ENCODE assay signal across 1 cellular context in the genomic region with DNA sequence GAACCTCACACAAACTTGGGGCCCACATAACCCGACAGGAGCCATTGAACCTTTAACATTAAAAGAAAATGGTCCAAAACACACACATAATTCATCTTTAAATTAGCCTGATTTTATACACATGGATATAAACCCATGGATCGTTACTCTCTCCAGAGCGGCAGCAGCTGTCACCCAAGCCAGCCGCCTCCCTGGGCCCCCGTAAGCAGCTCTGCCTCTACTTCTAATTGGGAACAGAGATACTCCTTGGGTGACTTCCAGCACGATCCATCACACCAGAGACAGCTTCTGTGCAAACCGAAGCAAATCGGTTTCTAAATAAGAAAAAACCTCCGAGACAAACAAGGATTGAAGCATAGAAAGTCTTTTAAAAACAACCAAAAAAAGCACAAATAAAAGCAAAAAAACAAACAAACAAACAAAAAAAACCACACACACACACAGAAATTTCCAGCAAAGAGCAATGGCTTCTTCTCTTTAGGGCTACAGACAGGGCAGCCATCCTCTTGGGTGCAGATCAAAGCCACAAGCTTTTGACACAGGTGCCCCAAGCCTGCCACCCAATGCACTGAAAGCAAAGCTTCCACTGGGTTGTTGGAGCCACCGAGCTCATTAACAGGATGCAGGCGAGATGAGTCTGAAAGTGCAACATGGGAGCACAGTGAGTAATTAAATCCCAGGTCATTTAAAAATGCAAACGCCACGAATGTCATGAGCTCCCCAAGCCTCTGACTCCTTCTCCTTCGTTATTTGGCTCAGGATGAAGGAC.
TF ChIP-seq lines count a peak whose summit lies in the region.

No MANE protein-coding gene starts in this region.

TF ChIP-seq in IMR-90, 13 proteins besides CTCF, POLR2A, EP300 and RAD21:
- TF ChIP-seq, protein P1, sequence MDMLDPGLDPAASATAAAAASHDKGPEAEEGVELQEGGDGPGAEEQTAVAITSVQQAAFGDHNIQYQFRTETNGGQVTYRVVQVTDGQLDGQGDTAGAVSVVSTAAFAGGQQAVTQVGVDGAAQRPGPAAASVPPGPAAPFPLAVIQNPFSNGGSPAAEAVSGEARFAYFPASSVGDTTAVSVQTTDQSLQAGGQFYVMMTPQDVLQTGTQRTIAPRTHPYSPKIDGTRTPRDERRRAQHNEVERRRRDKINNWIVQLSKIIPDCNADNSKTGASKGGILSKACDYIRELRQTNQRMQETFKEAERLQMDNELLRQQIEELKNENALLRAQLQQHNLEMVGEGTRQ (IDR thresholded peaks at IDR 0.05; ENCODE audit: low read depth, low read length), result no peak
- no peak for TF ChIP-seq RCOR1 (IDR thresholded peaks at IDR 0.05; ENCODE audit: insufficient replicate concordance, low read length)
- TF ChIP-seq, protein P2, sequence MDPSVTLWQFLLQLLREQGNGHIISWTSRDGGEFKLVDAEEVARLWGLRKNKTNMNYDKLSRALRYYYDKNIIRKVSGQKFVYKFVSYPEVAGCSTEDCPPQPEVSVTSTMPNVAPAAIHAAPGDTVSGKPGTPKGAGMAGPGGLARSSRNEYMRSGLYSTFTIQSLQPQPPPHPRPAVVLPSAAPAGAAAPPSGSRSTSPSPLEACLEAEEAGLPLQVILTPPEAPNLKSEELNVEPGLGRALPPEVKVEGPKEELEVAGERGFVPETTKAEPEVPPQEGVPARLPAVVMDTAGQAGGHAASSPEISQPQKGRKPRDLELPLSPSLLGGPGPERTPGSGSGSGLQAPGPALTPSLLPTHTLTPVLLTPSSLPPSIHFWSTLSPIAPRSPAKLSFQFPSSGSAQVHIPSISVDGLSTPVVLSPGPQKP (IDR thresholded peaks at IDR 0.05; ENCODE audit: borderline replicate concordance, low read depth, low read length), result no peak
